In the genomic region with DNA sequence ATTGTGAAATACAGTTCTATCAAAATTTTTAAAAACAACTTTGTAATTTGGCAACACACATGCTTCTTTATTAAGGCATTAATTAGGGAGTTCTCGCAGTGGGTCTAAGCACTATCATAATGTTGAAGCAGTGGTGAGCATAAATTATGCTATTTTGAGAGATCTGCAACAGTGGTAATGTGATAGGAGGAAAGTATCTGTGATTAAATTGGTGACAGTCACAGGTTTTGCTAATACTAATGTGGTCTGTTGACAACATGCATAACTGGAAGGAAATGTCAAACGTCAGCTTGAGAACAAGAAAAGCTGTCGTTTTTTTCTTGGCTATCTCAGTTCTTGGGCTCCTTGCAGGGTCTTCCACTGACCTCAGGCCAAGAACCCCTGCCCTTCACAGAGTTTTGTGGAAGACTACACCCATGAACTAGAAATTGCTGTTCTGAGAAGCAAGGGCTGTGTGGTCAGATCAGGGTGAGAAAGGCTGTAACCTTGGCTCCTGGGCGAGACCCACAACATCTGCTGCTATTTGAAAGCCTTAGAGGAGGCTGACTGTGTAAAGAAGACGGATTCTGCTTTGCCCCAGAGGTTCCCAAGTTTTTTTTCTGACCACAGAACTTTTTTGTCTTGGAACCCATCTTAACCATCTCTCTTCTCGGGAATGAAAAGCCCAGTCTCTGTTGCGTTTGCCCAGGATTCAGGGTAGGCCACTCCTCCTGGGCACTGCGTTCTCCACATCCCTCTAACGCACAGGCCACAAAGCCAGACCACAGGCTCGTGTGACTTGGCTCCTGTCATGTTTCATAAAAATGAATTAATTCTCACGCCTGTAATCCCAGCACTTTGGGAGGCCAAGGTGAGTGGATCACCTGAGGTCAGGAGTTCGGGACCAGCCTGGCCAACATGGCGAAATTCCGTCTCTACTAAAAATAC, we compare ENCODE assay signal across 28 cellular contexts. TPM values are rescaled to one million over a fixed set of nuclear protein-coding genes. Genes with fewer than 3 reads are reported as not detected.
"Had no signal": no experiment of that assay in that cellular context is flagged by ENCODE, and none has a peak within 500 bp of the region (broad histone marks: within the 10 kb centered on the region; RNA-seq: fewer than 3 reads in every experiment).

No MANE protein-coding gene starts in this region.

- H3K36me3 ChIP-seq: left lung, lower lobe of right lung, neutrophil, ovary, prostate gland, thoracic aorta had no signal

- ATAC-seq: activated naive CD8-positive, alpha-beta T cell treated with anti-CD3 and anti-CD28 coated beads, Interleukin-2, amount 50 U/mL, for 24 hours; heart right ventricle; left lung; lower lobe of right lung; stimulated activated naive CD8-positive, alpha-beta T cell treated with anti-CD3 and anti-CD28 coated beads, Interleukin-15, Interleukin-2, amounts not matched to agents 100 U/mL and 50 U/mL, for 24 hours; T-helper 17 cell had no signal

- H3K27ac Mint-ChIP-seq: activated CD4-positive, alpha-beta memory T cell treated with anti-CD3 and anti-CD28 coated beads, Interleukin-2, amount 10 ng/mL, durations not matched to agents 7 days and 5 days; activated CD4-positive, alpha-beta T cell treated with anti-CD3 and anti-CD28 coated beads, Interleukin-2, amount 10 ng/mL, durations not matched to agents 7 days and 5 days; activated naive CD4-positive, alpha-beta T cell treated with anti-CD3 and anti-CD28 coated beads, Interleukin-2, amount 50 U/mL, for 24 hours; activated naive CD8-positive, alpha-beta T cell treated with anti-CD3 and anti-CD28 coated beads, Interleukin-2, amount 50 U/mL, for 24 hours; activated T-helper 2 cell treated with anti-CD3 and anti-CD28 coated beads, Interferon-gamma antibody, Interleukin-2, Interleukin-4, amounts not matched to agents 10 μg/mL and 5 μg/mL and 100 μg/mL, durations not matched to agents 14 hours and 24 hours and 36 hours; endodermal cell; nephron; T-helper 17 cell had no signal

- H3K27me3 Mint-ChIP-seq: activated CD4-positive, alpha-beta memory T cell treated with anti-CD3 and anti-CD28 coated beads, Interleukin-2, amount 10 ng/mL, durations not matched to agents 7 days and 5 days; activated CD4-positive, alpha-beta T cell treated with anti-CD3 and anti-CD28 coated beads, Interleukin-2, amount 10 ng/mL, durations not matched to agents 7 days and 5 days; activated naive CD4-positive, alpha-beta T cell treated with anti-CD3 and anti-CD28 coated beads, Interleukin-2, amount 50 U/mL, for 24 hours; activated naive CD8-positive, alpha-beta T cell treated with anti-CD3 and anti-CD28 coated beads, Interleukin-2, amount 50 U/mL, for 24 hours; T-helper 17 cell had no signal

- H3K27me3 ChIP-seq: heart right ventricle, left lung, neutrophil, ovary had no signal

- H3K4me1 Mint-ChIP-seq: activated CD4-positive, alpha-beta memory T cell treated with anti-CD3 and anti-CD28 coated beads, Interleukin-2, amount 10 ng/mL, durations not matched to agents 7 days and 5 days; activated CD4-positive, alpha-beta T cell treated with anti-CD3 and anti-CD28 coated beads, Interleukin-2, amount 10 ng/mL, durations not matched to agents 7 days and 5 days; activated naive CD4-positive, alpha-beta T cell treated with anti-CD3 and anti-CD28 coated beads, Interleukin-2, amount 50 U/mL, for 24 hours; activated naive CD8-positive, alpha-beta T cell treated with anti-CD3 and anti-CD28 coated beads, Interleukin-2, amount 50 U/mL, for 24 hours; endodermal cell; nephron had no signal

- H3K4me1 ChIP-seq: heart right ventricle, left lung, lower lobe of right lung, prostate gland had no signal

- H3K9me3 ChIP-seq: heart right ventricle, left lung, lower lobe of right lung, neutrophil, ovary, prostate gland, thoracic aorta had no signal

- H3K4me3 ChIP-seq: heart right ventricle, left lung, lower lobe of right lung, ovary, prostate gland, skin epidermis, thoracic aorta had no signal

- H3K9me3 Mint-ChIP-seq: activated CD4-positive, alpha-beta memory T cell treated with anti-CD3 and anti-CD28 coated beads, Interleukin-2, amount 10 ng/mL, durations not matched to agents 7 days and 5 days; activated CD4-positive, alpha-beta T cell treated with anti-CD3 and anti-CD28 coated beads, Interleukin-2, amount 10 ng/mL, durations not matched to agents 7 days and 5 days; activated naive CD4-positive, alpha-beta T cell treated with anti-CD3 and anti-CD28 coated beads, Interleukin-2, amount 50 U/mL, for 24 hours; activated naive CD8-positive, alpha-beta T cell treated with anti-CD3 and anti-CD28 coated beads, Interleukin-2, amount 50 U/mL, for 24 hours; activated T-helper 2 cell treated with anti-CD3 and anti-CD28 coated beads, Interferon-gamma antibody, Interleukin-2, Interleukin-4, amounts not matched to agents 10 μg/mL and 5 μg/mL and 100 μg/mL, durations not matched to agents 14 hours and 24 hours and 36 hours; endodermal cell; nephron had no signal

- H3K27ac ChIP-seq: heart right ventricle, left lung, lower lobe of right lung, neutrophil, ovary, prostate gland, skin epidermis, thoracic aorta had no signal

- H3K4me3 Mint-ChIP-seq: activated CD4-positive, alpha-beta memory T cell treated with anti-CD3 and anti-CD28 coated beads, Interleukin-2, amount 10 ng/mL, durations not matched to agents 7 days and 5 days; activated CD4-positive, alpha-beta T cell treated with anti-CD3 and anti-CD28 coated beads, Interleukin-2, amount 10 ng/mL, durations not matched to agents 7 days and 5 days; activated naive CD4-positive, alpha-beta T cell treated with anti-CD3 and anti-CD28 coated beads, Interleukin-2, amount 50 U/mL, for 24 hours; activated naive CD8-positive, alpha-beta T cell treated with anti-CD3 and anti-CD28 coated beads, Interleukin-2, amount 50 U/mL, for 24 hours; endodermal cell; nephron; T-helper 17 cell had no signal

- DNase-seq: activated CD4-positive, alpha-beta memory T cell treated with anti-CD3 and anti-CD28 coated beads, Interleukin-2, amount 10 ng/mL, durations not matched to agents 7 days and 5 days; activated CD4-positive, alpha-beta T cell treated with anti-CD3 and anti-CD28 coated beads for 1 hour; activated CD4-positive, alpha-beta T cell treated with anti-CD3 and anti-CD28 coated beads, Interleukin-2, amount 10 ng/mL, durations not matched to agents 7 days and 5 days; activated naive CD8-positive, alpha-beta T cell treated with anti-CD3 and anti-CD28 coated beads, Interleukin-2, amount 50 U/mL, for 24 hours; activated T-cell treated with anti-CD3 and anti-CD28 coated beads, Interleukin-2, amount 50 U/mL, for 48 hours; amygdala; central memory CD4-positive, alpha-beta T cell; endodermal cell; foreskin fibroblast; heart right ventricle; kidney glomerular epithelial cell; left lung; lower lobe of right lung; mesenchymal stem cell; ovary; stimulated activated CD4-positive, alpha-beta T cell treated with anti-CD3 and anti-CD28 coated beads, Interleukin-12 subunit alpha, Interleukin-12 subunit beta, amount 100 ng/mL, for 4 hours; stimulated activated CD4-positive, alpha-beta T cell treated with anti-CD3 and anti-CD28 coated beads, Interleukin-4, amount 100 ng/mL, for 1 hour; stimulated activated naive CD8-positive, alpha-beta T cell treated with anti-CD3 and anti-CD28 coated beads, Interleukin-15, Interleukin-2, amounts not matched to agents 100 U/mL and 50 U/mL, for 24 hours; T-helper 17 cell; T1000; trophoblast cell had no signal

- H3K36me3 Mint-ChIP-seq: activated naive CD4-positive, alpha-beta T cell treated with anti-CD3 and anti-CD28 coated beads, Interleukin-2, amount 50 U/mL, for 24 hours had no signal

RNA-seq across cellular contexts. Expression of a gene that starts 39.5 kb away (rescaled TPM):
- total RNA-seq: activated CD4-positive, alpha-beta memory T cell treated with anti-CD3 and anti-CD28 coated beads, Interleukin-2, amount 10 ng/mL, durations not matched to agents 7 days and 5 days; endodermal cell; thoracic aorta had no signal
